10 cellular contexts compared by ENCODE assay signal in genomic region chr6:128600397-128600951, GRCh38.
DNase-seq lines count a peak whose midpoint lies in the region; ATAC-seq and TF ChIP-seq lines count a peak whose summit lies in the region.
"Had no signal": no experiment of that assay in that cellular context is flagged by ENCODE, and none has a peak within 500 bp of the region (broad histone marks: within the 10 kb centered on the region; RNA-seq: fewer than 3 reads in every experiment).

No MANE protein-coding gene starts in this region.

- POLR2A ChIA-PET in HEK293T (lab: Yijun Ruan, JAX), result no interaction called here

- 59 to 63% methylated on average over 4 of the region's 4 CpGs for WGBS in body of pancreas, 2 donors

- H3K36me3 ChIP-seq in body of pancreas (replicated peaks in 1 of 2; ENCODE audit: insufficient read depth in 1 of 2, low read depth in 2 of 2), result no peaks in the 10 kb centered on the region
- H3K36me3 ChIP-seq: neutrophil had no signal

- H3K36me3 Mint-ChIP-seq in HFFc6 (ENCODE audit: low read depth), result peaks cover 14% of the 10 kb centered on the region; the same call in 1 of the 2 replicates

- TF ChIP-seq POLR2A in body of pancreas (IDR thresholded peaks at IDR 0.05), result no peak

- TF ChIP-seq CTCF in HFFc6 (IDR thresholded peaks at IDR 0.05), result no peak
- no peak for TF ChIP-seq CTCF in fibroblast of mammary gland (conservative IDR thresholded peaks at IDR 0.05; ENCODE audit: control insufficient read depth, insufficient read depth, low read depth, low read length)
- TF ChIP-seq CTCF in body of pancreas (IDR thresholded peaks at IDR 0.05), result no peak

- peak overlapping the region; percentile 98 for H3K27ac Mint-ChIP-seq in HFFc6
- H3K27ac Mint-ChIP-seq: T-helper 1 cell treated with Interleukin-12 subunit alpha and Interleukin-12 subunit beta and Interleukin-4 antibody, amounts not matched to agents 30 μg/mL and 1 μg/mL, for 36 hours had no signal

- no peaks in the 10 kb centered on the region; the same call in 1 of the 2 replicates for H3K27me3 Mint-ChIP-seq in HFFc6 (ENCODE audit: insufficient read depth)

- ATAC-seq in GM18502 (IDR thresholded peaks at IDR 0.05; ENCODE audit: poor library complexity, unreplicated experiment) (peak; percentile 80), body of pancreas (no peak)

- no peak overlapping the region for H3K27ac ChIP-seq in body of pancreas
- H3K27ac ChIP-seq: neutrophil had no signal

- H3K9me3 ChIP-seq in body of pancreas, result no peaks in the 10 kb centered on the region
- H3K9me3 ChIP-seq: neutrophil had no signal

- CTCF ChIA-PET in HEK293T (lab: Yijun Ruan, JAX), result no interaction called here

- H3K4me3 ChIP-seq in fibroblast of mammary gland (ENCODE audit: control insufficient read depth, low read depth, low read length) (no peak overlapping the region), body of pancreas (no peak overlapping the region)

- H3K27me3 ChIP-seq in body of pancreas, result no peaks in the 10 kb centered on the region
- H3K27me3 ChIP-seq: neutrophil had no signal

- no peaks in the 10 kb centered on the region for H3K9me3 Mint-ChIP-seq in HFFc6
- H3K9me3 Mint-ChIP-seq: T-helper 1 cell treated with Interleukin-12 subunit alpha and Interleukin-12 subunit beta and Interleukin-4 antibody, amounts not matched to agents 30 μg/mL and 1 μg/mL, for 36 hours had no signal

- peaks cover 71% of the 10 kb centered on the region for H3K4me1 Mint-ChIP-seq in HFFc6 (ENCODE audit: low read depth)

- peak overlapping the region; percentile 58 for H3K4me3 Mint-ChIP-seq in HFFc6
- H3K4me3 Mint-ChIP-seq: T-helper 1 cell treated with Interleukin-12 subunit alpha and Interleukin-12 subunit beta and Interleukin-4 antibody, amounts not matched to agents 30 μg/mL and 1 μg/mL, for 36 hours had no signal

- intact Hi-C loops in body of pancreas (cut with DNase I), result no loop called here

- no peaks in the 10 kb centered on the region for H3K4me1 ChIP-seq in body of pancreas

- DNase-seq in HFFc6 (peak; percentile 94), NCI-H2081 (lab: John Stamatoyannopoulos, UW) (peak; percentile 44 to 77), fibroblast of mammary gland (ENCODE audit: low read depth) (peak; percentile 95), 8988T (no peak), HEK293T (ENCODE audit: extremely low spot score) (no peak), body of pancreas (no peak)
- DNase-seq in activated CD4-positive, CD25-positive, alpha-beta regulatory T cell (lab: John Stamatoyannopoulos, UW), result no peak

TF ChIP-seq in HEK293T, 16 proteins besides CTCF, POLR2A, EP300 and RAD21:
- TF ChIP-seq NFRKB (IDR thresholded peaks at IDR 0.05) (no peak), L3MBTL2 (conservative IDR thresholded peaks at IDR 0.05) (no peak), ELF4 (IDR thresholded peaks at IDR 0.05) (no peak), ARNT (IDR thresholded peaks at IDR 0.05) (no peak), SUZ12 (IDR thresholded peaks at IDR 0.05) (no peak), BHLHE40 (IDR thresholded peaks at IDR 0.05; ENCODE audit: borderline replicate concordance) (no peak), FOXM1 (IDR thresholded peaks at IDR 0.05; ENCODE audit: borderline replicate concordance) (no peak), ZNF384 (IDR thresholded peaks at IDR 0.05) (no peak), FOXA1 (IDR thresholded peaks at IDR 0.05) (no peak), FOXK2 (IDR thresholded peaks at IDR 0.05) (no peak), TARDBP (IDR thresholded peaks at IDR 0.05) (no peak), LEF1 (IDR thresholded peaks at IDR 0.05; ENCODE audit: borderline replicate concordance) (no peak), SP1 (IDR thresholded peaks at IDR 0.05) (no peak), CTBP1 (IDR thresholded peaks at IDR 0.05; ENCODE audit: borderline replicate concordance) (no peak), HDGF (IDR thresholded peaks at IDR 0.05; ENCODE audit: borderline replicate concordance) (no peak)
- TF ChIP-seq, protein P1, sequence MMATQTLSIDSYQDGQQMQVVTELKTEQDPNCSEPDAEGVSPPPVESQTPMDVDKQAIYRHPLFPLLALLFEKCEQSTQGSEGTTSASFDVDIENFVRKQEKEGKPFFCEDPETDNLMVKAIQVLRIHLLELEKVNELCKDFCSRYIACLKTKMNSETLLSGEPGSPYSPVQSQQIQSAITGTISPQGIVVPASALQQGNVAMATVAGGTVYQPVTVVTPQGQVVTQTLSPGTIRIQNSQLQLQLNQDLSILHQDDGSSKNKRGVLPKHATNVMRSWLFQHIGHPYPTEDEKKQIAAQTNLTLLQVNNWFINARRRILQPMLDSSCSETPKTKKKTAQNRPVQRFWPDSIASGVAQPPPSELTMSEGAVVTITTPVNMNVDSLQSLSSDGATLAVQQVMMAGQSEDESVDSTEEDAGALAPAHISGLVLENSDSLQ (IDR thresholded peaks at IDR 0.05), result no peak

Comparison
In these comparisons a context has a peak if more than half of its experiments do, and no peak if none do; other contexts are left out.
1. DNase-seq: peak in HFFc6 (single experiment), NCI-H2081 (2 of 2) and fibroblast of mammary gland (single experiment); none in 8988T (single experiment), activated CD4-positive, CD25-positive, alpha-beta regulatory T cell (0 of 4), HEK293T (single experiment) and body of pancreas (0 of 4).